ENCODE assay signal across 17 cellular contexts in genomic region chr2:20410556-20411277, GRCh38. TPM values are rescaled to one million over a fixed set of nuclear protein-coding genes. Genes with fewer than 3 reads are reported as not detected.
DNase-seq lines count a peak whose midpoint lies in the region; ATAC-seq, FAIRE-seq and TF ChIP-seq lines count a peak whose summit lies in the region.
"Had no signal": no experiment of that assay in that cellular context is flagged by ENCODE, and none has a peak within 500 bp of the region (broad histone marks: within the 10 kb centered on the region; RNA-seq: fewer than 3 reads in every experiment).

No MANE protein-coding gene starts in this region.

- TF ChIP-seq EP300 in HepG2 (IDR thresholded peaks at IDR 0.05; ENCODE audit: low read depth in 2 of 2, low read length in 2 of 2) (no peak), HepG2 (CRISPR knock-in tag; IDR thresholded peaks at IDR 0.05; ENCODE audit: borderline replicate concordance) (no peak), transverse colon (IDR thresholded peaks at IDR 0.05; ENCODE audit: low read depth) (no peak)

- no peak for FAIRE-seq in HepG2 (lab: Jason Lieb, UNC)

- intact Hi-C loops in Panc1 (cut with micrococcal nuclease; ENCODE audit: unreplicated experiment), result no loop called here
- intact Hi-C loops in HepG2 (cut with micrococcal nuclease; ENCODE audit: unreplicated experiment), result loop anchor here (1.0 kb wide), 4 partner anchors 28 to 232 kb away; no protein-coding TSS in a partner anchor
- intact Hi-C loops in transverse colon (cut with DNase I; ENCODE audit: low total_unique reads), result no loop called here

- no peak overlapping the region for H3K27ac Mint-ChIP-seq in activated CD4-positive, alpha-beta T cell treated with anti-CD3 and anti-CD28 coated beads, Interleukin-2, amount 10 ng/mL, durations not matched to agents 7 days and 5 days
- H3K27ac Mint-ChIP-seq: H9; naive thymus-derived CD4-positive, alpha-beta T cell; T-helper 1 cell treated with Interleukin-12 subunit alpha and Interleukin-12 subunit beta and Interleukin-4 antibody, amounts not matched to agents 30 μg/mL and 1 μg/mL, for 36 hours; type B pancreatic cell had no signal

- H3K4me3 ChIP-seq in Panc1 (ENCODE audit: low read depth in 2 of 2, low read length in 2 of 2) (no peak overlapping the region), HepG2 (replicated peaks in 1 of 3; ENCODE audit: insufficient read depth in 1 of 3, low read depth in 2 of 3, low read length in 3 of 3) (no peak overlapping the region), transverse colon (no peak overlapping the region)
- H3K4me3 ChIP-seq: BLaER1 treated with 17β-estradiol and CSF1 and Interleukin-3, amounts not matched to agents 10 nM and 100 nM; left lung; right lobe of liver had no signal

- in situ Hi-C loops in Panc1 (cut with HindIII; ENCODE audit: low pct_unique_long_range_greater_than_20kb, low sequenced_read_pairs), result no loop called here
- in situ Hi-C loops in HepG2 (cut with HindIII; ENCODE audit: extremely low pct_ligation_motif_present, low pct_unique_long_range_greater_than_20kb), result no loop called here
- in situ Hi-C loops in transverse colon (cut with MboI; ENCODE audit: low pct_ligation_motif_present in 1 of 4, low pct_unique_long_range_greater_than_20kb in 1 of 4, low sequenced_read_pairs in 3 of 4), result no loop called here

- TF ChIP-seq RAD21 in HepG2 (CRISPR knock-in tag; IDR thresholded peaks at IDR 0.05), result no peak

- TF ChIP-seq CTCF in Panc1 (IDR thresholded peaks at IDR 0.05) (no peak), HepG2 (CRISPR knock-in tag; IDR thresholded peaks at IDR 0.05) (no peak), transverse colon (IDR thresholded peaks at IDR 0.05) (no peak)

- H3K36me3 ChIP-seq in Panc1 (ENCODE audit: control insufficient read depth, insufficient read depth, low read length), result no peaks in the 10 kb centered on the region
- no peaks in the 10 kb centered on the region for H3K36me3 ChIP-seq in HepG2 (replicated peaks in 1 of 2; ENCODE audit: control insufficient read depth in 1 of 2, insufficient read depth in 2 of 2, low read length in 2 of 2)
- no peaks in the 10 kb centered on the region for H3K36me3 ChIP-seq in transverse colon
- H3K36me3 ChIP-seq: brain microvascular endothelial cell, left lung, right lobe of liver had no signal

- ATAC-seq in Panc1 (peak; percentile 34), esophagus mucosa (peak; percentile 21), HepG2 (peak; percentile 18), HG03520 (IDR thresholded peaks at IDR 0.05; ENCODE audit: unreplicated experiment) (no peak)

- peaks cover 36% of the 10 kb centered on the region for H3K27me3 Mint-ChIP-seq in activated CD4-positive, alpha-beta T cell treated with anti-CD3 and anti-CD28 coated beads, Interleukin-2, amount 10 ng/mL, durations not matched to agents 7 days and 5 days

- peaks cover 6% of the 10 kb centered on the region for H3K36me3 Mint-ChIP-seq in activated CD4-positive, alpha-beta T cell treated with anti-CD3 and anti-CD28 coated beads, Interleukin-2, amount 10 ng/mL, durations not matched to agents 7 days and 5 days (ENCODE audit: low read depth)
- H3K36me3 Mint-ChIP-seq: type B pancreatic cell had no signal

- no peak overlapping the region for H3K9ac ChIP-seq in HepG2 (ENCODE audit: insufficient read depth, low read depth, low read length)
- H3K9ac ChIP-seq: BLaER1 treated with 17β-estradiol and CSF1 and Interleukin-3, amounts not matched to agents 10 nM and 100 nM; SK-N-SH had no signal

- no peak overlapping the region for H3K4me2 ChIP-seq in HepG2 (ENCODE audit: low read depth, low read length)
- H3K4me2 ChIP-seq: SK-N-SH had no signal

- no peak overlapping the region for H2AFZ ChIP-seq in HepG2 (ENCODE audit: low read length)

- WGBS in HepG2 (ENCODE audit: low lambda C conversion rate), result 41% methylated on average over 4 of the region's 5 CpGs
- WGBS in transverse colon (ENCODE audit: low coverage in 1 of 2), 2 donors, result 83% methylated on average over 5 of the region's 5 CpGs; no CpG with 5 or more reads in 1 of the 2 donors

- H3K79me2 ChIP-seq in HepG2 (ENCODE audit: insufficient read depth, low read length), result no peaks in the 10 kb centered on the region

- no peaks in the 10 kb centered on the region for H3K4me1 ChIP-seq in Panc1 (ENCODE audit: control insufficient read depth, insufficient read depth, low read length)
- H3K4me1 ChIP-seq in HepG2 (ENCODE audit: insufficient read depth, low read length), result peaks cover 33% of the 10 kb centered on the region
- H3K4me1 ChIP-seq in transverse colon, result no peaks in the 10 kb centered on the region
- H3K4me1 ChIP-seq: left lung, right lobe of liver had no signal

- H3K4me3 Mint-ChIP-seq in activated CD4-positive, alpha-beta T cell treated with anti-CD3 and anti-CD28 coated beads, Interleukin-2, amount 10 ng/mL, durations not matched to agents 7 days and 5 days, result no peak overlapping the region
- H3K4me3 Mint-ChIP-seq: H9; naive thymus-derived CD4-positive, alpha-beta T cell; T-helper 1 cell treated with Interleukin-12 subunit alpha and Interleukin-12 subunit beta and Interleukin-4 antibody, amounts not matched to agents 30 μg/mL and 1 μg/mL, for 36 hours; type B pancreatic cell had no signal

- no peaks in the 10 kb centered on the region for H4K20me1 ChIP-seq in HepG2 (ENCODE audit: insufficient read depth, low read length)
- H4K20me1 ChIP-seq: BLaER1 treated with 17β-estradiol and CSF1 and Interleukin-3, amounts not matched to agents 10 nM and 100 nM had no signal

- BruUV-seq in Panc1 (replicated peaks; lab: Mats Ljungman, UMichigan) (no TSS peak), HepG2 (replicated peaks; lab: Mats Ljungman, UMichigan) (no TSS peak)

- H3K9me3 Mint-ChIP-seq in activated CD4-positive, alpha-beta T cell treated with anti-CD3 and anti-CD28 coated beads, Interleukin-2, amount 10 ng/mL, durations not matched to agents 7 days and 5 days, result peaks cover 21% of the 10 kb centered on the region

- H3K9me3 ChIP-seq in Panc1 (ENCODE audit: control insufficient read depth, insufficient read depth, low read depth, low read length), result peaks cover 8% of the 10 kb centered on the region
- H3K9me3 ChIP-seq in HepG2 (ENCODE audit: low read length), result peaks cover 26% of the 10 kb centered on the region
- H3K9me3 ChIP-seq in transverse colon, result peaks cover 7 to 20% of the 10 kb centered on the region in 2 donors

- DNase-seq in Panc1 (ENCODE audit: low read depth, low spot score) (no peak), HepG2 (ENCODE audit: low spot score) (no peak), transverse colon (peak; percentile 3), cerebellar cortex (ENCODE audit: low spot score) (no peak)
- no peak for DNase-seq in activated CD4-positive, alpha-beta T cell treated with anti-CD3 and anti-CD28 coated beads, Interleukin-2, amount 10 ng/mL, durations not matched to agents 7 days and 5 days
- DNase-seq: NCI-H2107 had no signal

- H3K27ac ChIP-seq in Panc1 (ENCODE audit: low read length) (no peak overlapping the region), HepG2 (ENCODE audit: extremely low read length, insufficient read depth, low read length) (no peak overlapping the region), transverse colon (no peak overlapping the region)
- H3K27ac ChIP-seq: BLaER1 treated with 17β-estradiol and CSF1 and Interleukin-3, amounts not matched to agents 10 nM and 100 nM; brain microvascular endothelial cell; left lung; right lobe of liver had no signal

- peaks cover 1% of the 10 kb centered on the region for H3K4me1 Mint-ChIP-seq in activated CD4-positive, alpha-beta T cell treated with anti-CD3 and anti-CD28 coated beads, Interleukin-2, amount 10 ng/mL, durations not matched to agents 7 days and 5 days

- no peak for TF ChIP-seq POLR2A in HepG2 (IDR thresholded peaks at IDR 0.05; ENCODE audit: insufficient read depth in 1 of 2, low read depth in 2 of 2, low read length in 2 of 2)
- TF ChIP-seq POLR2A in transverse colon (IDR thresholded peaks at IDR 0.05), result no peak

- no peaks in the 10 kb centered on the region for H3K27me3 ChIP-seq in Panc1 (ENCODE audit: control insufficient read depth, insufficient read depth, low read length)
- H3K27me3 ChIP-seq in HepG2 (ENCODE audit: control insufficient read depth in 1 of 2, insufficient read depth in 2 of 2, low read length in 2 of 2), result no peaks in the 10 kb centered on the region; a peak in 1 of 5 replicates
- no peaks in the 10 kb centered on the region for H3K27me3 ChIP-seq in transverse colon
- H3K27me3 ChIP-seq: BLaER1 treated with 17β-estradiol and CSF1 and Interleukin-3, amounts not matched to agents 10 nM and 100 nM; brain microvascular endothelial cell; left lung; right lobe of liver had no signal

- CTCF ChIA-PET in Panc1 (lab: Charles Lee) (interaction anchor here (0.5 to 1.5 kb wide), 15 partner anchors 7 to 240 kb away, joined by 3 to 23 read pairs (median 4); partner anchors contain the start of genes HS1BP3 and RHOB), HepG2 (lab: Yijun Ruan, JAX; ENCODE audit: low intra/inter-chr PET ratio, low total read pairs) (interaction anchor here (1.3 to 4.3 kb wide), 4 partner anchors 15 to 232 kb away, joined by 5 to 29 read pairs (median 18); no protein-coding TSS in a partner anchor)
- CTCF ChIA-PET in activated CD4-positive, alpha-beta T cell treated with anti-CD3 and anti-CD28 coated beads, Interleukin-2, amount 10 ng/mL, durations not matched to agents 7 days and 5 days (lab: Charles Lee), result interaction anchor here (0.6 to 3.2 kb wide), 23 partner anchors 8 to 283 kb away, joined by 3 to 37 read pairs (median 4); partner anchors contain the start of genes HS1BP3 and SDC1

- POLR2A ChIA-PET in Panc1 (lab: Charles Lee), result interaction anchor here (0.6 to 1.0 kb wide), 2 partner anchors 37 to 79 kb away, joined by 6 to 13 read pairs; partner anchors contain the start of gene RHOB
- POLR2A ChIA-PET in HepG2 (lab: Yijun Ruan, JAX), result interaction anchor here (0.9 to 14.2 kb wide), 11 partner anchors 11 to 240 kb away, joined by 3 to 190 read pairs (median 7); partner anchors contain the start of genes HS1BP3 and RHOB
- POLR2A ChIA-PET in activated CD4-positive, alpha-beta T cell treated with anti-CD3 and anti-CD28 coated beads, Interleukin-2, amount 10 ng/mL, durations not matched to agents 7 days and 5 days (lab: Charles Lee), result no interaction called here

RNA-seq across cellular contexts. Expression of gene RHOB, which starts 36.2 kb away (rescaled TPM):
- total RNA-seq in Panc1 (2021; ENCODE audit: unreplicated experiment), result 38.9 TPM
- polyA plus RNA-seq in Panc1 (2012; ENCODE audit: insufficient read length), result 42.5 TPM
- total RNA-seq in esophagus mucosa, result 32.0 TPM
- total RNA-seq in HepG2 (2016; rRNA removed; fragmentation: Illumina TruSeq; extraction: Trizol), result 192 and 268 TPM in 2 replicates
- 40.2 and 44.0 TPM in 2 replicates for total RNA-seq in HepG2 (2016; cell fraction: cytosol; rRNA removed; fragmentation: Illumina TruSeq; extraction: Trizol; ENCODE audit: low read depth)
- total RNA-seq in HepG2 (2016; cell fraction: insoluble cytoplasmic fraction; rRNA removed; fragmentation: Illumina TruSeq; extraction: Trizol), result 176 and 281 TPM in 2 replicates
- total RNA-seq in HepG2 (2016; cell fraction: membrane; rRNA removed; fragmentation: Illumina TruSeq; extraction: Trizol), result 165 and 177 TPM in 2 replicates
- 193 and 207 TPM in 2 replicates for total RNA-seq in HepG2 (2016; cell fraction: nucleus; rRNA removed; fragmentation: Illumina TruSeq; extraction: Trizol)
- 192 and 237 TPM in 2 replicates for polyA plus RNA-seq in HepG2 (2011; rRNA removed)
- 193 and 210 TPM in 2 replicates for polyA plus RNA-seq in HepG2 (2011; cell fraction: cytosol; rRNA removed)
- 241 and 269 TPM in 2 replicates for polyA plus RNA-seq in HepG2 (2011; cell fraction: nucleus; rRNA removed)
- 158 and 213 TPM in 2 replicates for polyA plus RNA-seq in HepG2 (2012)
- 33.6 and 36.3 TPM in 2 replicates for polyA plus RNA-seq in HepG2 (2016; cell fraction: cytosol; fragmentation: Illumina TruSeq; extraction: Trizol; ENCODE audit: low read depth)
- polyA plus RNA-seq in HepG2 (2016; cell fraction: insoluble cytoplasmic fraction; fragmentation: Illumina TruSeq; extraction: Trizol; ENCODE audit: low read depth), result 232 and 273 TPM in 2 replicates
- 112 and 122 TPM in 2 replicates for polyA plus RNA-seq in HepG2 (2016; cell fraction: membrane; fragmentation: Illumina TruSeq; extraction: Trizol; ENCODE audit: low read depth)
- polyA plus RNA-seq in HepG2 (2016; cell fraction: nucleus; fragmentation: Illumina TruSeq; extraction: Trizol; ENCODE audit: insufficient read depth, low read depth), result 333 and 350 TPM in 2 replicates
- 88.5 and 225 TPM in 2 replicates for polyA minus RNA-seq in HepG2 (2011; rRNA and poly(A)+ RNA removed; ENCODE audit: low replicate concordance)
- 132 and 167 TPM in 2 replicates for polyA minus RNA-seq in HepG2 (2011; cell fraction: cytosol; rRNA and poly(A)+ RNA removed)
- 162 and 170 TPM in 2 replicates for polyA minus RNA-seq in HepG2 (2011; cell fraction: nucleus; rRNA and poly(A)+ RNA removed)
- total RNA-seq in transverse colon, result 100 to 1,000 TPM; 360 to 732 (median 532) TPM
- under 1 TPM; 0.52 to 0.67 TPM for total RNA-seq in activated CD4-positive, alpha-beta T cell treated with anti-CD3 and anti-CD28 coated beads, Interleukin-2, amount 10 ng/mL, durations not matched to agents 7 days and 5 days

Comparison
In these comparisons a context has a peak if more than half of its experiments do, and no peak if none do; other contexts are left out.
1. RNA of gene RHOB, which starts 36.2 kb away (total RNA-seq): 360 to 732 TPM in transverse colon, 40.2 to 281 TPM in HepG2, 38.9 TPM in Panc1 (single experiment) and 32.0 TPM in esophagus mucosa (single experiment); 0.52 to 0.67 TPM in activated CD4-positive, alpha-beta T cell treated with anti-CD3 and anti-CD28 coated beads, Interleukin-2, amount 10 ng/mL, durations not matched to agents 7 days and 5 days; every median in the first group is over 10 times any median in the second.